2 cellular contexts compared by ENCODE assay signal in the genomic region with DNA sequence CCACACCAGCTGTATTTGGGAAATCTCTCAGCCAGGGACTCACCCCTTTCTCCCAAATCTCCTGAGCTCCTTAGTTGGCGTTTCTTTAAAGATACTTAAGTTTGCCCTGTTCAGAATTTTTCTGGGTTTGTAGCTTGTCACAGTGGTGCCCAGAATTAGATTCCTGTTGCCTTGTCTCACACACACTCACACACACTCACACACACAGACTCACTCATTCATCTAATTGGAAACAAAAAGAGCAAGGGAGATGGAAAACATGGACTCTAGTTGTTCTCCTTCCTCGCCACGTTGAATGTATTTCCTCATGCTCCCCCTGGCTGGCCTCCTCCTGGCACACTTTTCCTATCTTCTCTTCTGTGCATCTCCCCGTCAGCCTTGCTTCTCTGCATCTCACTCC.
TF ChIP-seq lines count a peak whose summit lies in the region.

No MANE protein-coding gene starts in this region.

TF ChIP-seq in H1, 55 proteins besides CTCF, POLR2A, EP300 and RAD21:
- TF ChIP-seq, protein P1, sequence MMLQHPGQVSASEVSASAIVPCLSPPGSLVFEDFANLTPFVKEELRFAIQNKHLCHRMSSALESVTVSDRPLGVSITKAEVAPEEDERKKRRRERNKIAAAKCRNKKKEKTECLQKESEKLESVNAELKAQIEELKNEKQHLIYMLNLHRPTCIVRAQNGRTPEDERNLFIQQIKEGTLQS (IDR thresholded peaks at IDR 0.05; ENCODE audit: insufficient read depth, low read depth, low read length), result no peak
- TF ChIP-seq, protein P2, sequence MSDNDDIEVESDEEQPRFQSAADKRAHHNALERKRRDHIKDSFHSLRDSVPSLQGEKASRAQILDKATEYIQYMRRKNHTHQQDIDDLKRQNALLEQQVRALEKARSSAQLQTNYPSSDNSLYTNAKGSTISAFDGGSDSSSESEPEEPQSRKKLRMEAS (IDR thresholded peaks at IDR 0.05), result no peak
- TF ChIP-seq BACH1 (IDR thresholded peaks at IDR 0.05; ENCODE audit: low read length) (no peak), CBX8 (IDR thresholded peaks at IDR 0.05; ENCODE audit: borderline replicate concordance, low read depth, low read length) (no peak), JUN (IDR thresholded peaks at IDR 0.05; ENCODE audit: low read depth, low read length) (no peak), CREB1 (IDR thresholded peaks at IDR 0.05) (no peak), JUND (IDR thresholded peaks at IDR 0.05; ENCODE audit: low read length) (no peak), BCL11A (IDR thresholded peaks at IDR 0.05; ENCODE audit: low read depth in 2 of 2, low read length in 2 of 2) (no peak), BRCA1 (IDR thresholded peaks at IDR 0.05; ENCODE audit: low read depth, low read length) (no peak), PHF8 (conservative IDR thresholded peaks at IDR 0.05; ENCODE audit: low read depth, low read length) (no peak), SIRT6 (IDR thresholded peaks at IDR 0.05; ENCODE audit: low read length) (no peak), NRF1 (IDR thresholded peaks at IDR 0.05; ENCODE audit: low read depth, low read length) (no peak), RXRA (IDR thresholded peaks at IDR 0.05; ENCODE audit: insufficient read depth, low read depth, low read length) (no peak), FOSL1 (IDR thresholded peaks at IDR 0.05; ENCODE audit: insufficient read depth, low read depth, low read length) (no peak), TBP (IDR thresholded peaks at IDR 0.05; ENCODE audit: low read depth, low read length) (no peak), SRF (IDR thresholded peaks at IDR 0.05; ENCODE audit: low read depth, low read length) (no peak)
- TF ChIP-seq, protein P3, sequence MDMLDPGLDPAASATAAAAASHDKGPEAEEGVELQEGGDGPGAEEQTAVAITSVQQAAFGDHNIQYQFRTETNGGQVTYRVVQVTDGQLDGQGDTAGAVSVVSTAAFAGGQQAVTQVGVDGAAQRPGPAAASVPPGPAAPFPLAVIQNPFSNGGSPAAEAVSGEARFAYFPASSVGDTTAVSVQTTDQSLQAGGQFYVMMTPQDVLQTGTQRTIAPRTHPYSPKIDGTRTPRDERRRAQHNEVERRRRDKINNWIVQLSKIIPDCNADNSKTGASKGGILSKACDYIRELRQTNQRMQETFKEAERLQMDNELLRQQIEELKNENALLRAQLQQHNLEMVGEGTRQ (IDR thresholded peaks at IDR 0.05; ENCODE audit: low read length), result no peak

TF ChIP-seq in WTC11, 78 proteins besides CTCF, POLR2A, EP300 and RAD21:
- no peak for TF ChIP-seq ZNF317 (CRISPR knock-in tag; IDR thresholded peaks at IDR 0.05; ENCODE audit: borderline replicate concordance, low read depth)
- TF ChIP-seq, protein P4, sequence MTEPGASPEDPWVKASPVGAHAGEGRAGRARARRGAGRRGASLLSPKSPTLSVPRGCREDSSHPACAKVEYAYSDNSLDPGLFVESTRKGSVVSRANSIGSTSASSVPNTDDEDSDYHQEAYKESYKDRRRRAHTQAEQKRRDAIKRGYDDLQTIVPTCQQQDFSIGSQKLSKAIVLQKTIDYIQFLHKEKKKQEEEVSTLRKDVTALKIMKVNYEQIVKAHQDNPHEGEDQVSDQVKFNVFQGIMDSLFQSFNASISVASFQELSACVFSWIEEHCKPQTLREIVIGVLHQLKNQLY (CRISPR knock-in tag; IDR thresholded peaks at IDR 0.05), result no peak
- TF ChIP-seq, protein P5, sequence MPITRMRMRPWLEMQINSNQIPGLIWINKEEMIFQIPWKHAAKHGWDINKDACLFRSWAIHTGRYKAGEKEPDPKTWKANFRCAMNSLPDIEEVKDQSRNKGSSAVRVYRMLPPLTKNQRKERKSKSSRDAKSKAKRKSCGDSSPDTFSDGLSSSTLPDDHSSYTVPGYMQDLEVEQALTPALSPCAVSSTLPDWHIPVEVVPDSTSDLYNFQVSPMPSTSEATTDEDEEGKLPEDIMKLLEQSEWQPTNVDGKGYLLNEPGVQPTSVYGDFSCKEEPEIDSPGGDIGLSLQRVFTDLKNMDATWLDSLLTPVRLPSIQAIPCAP (CRISPR knock-in tag; IDR thresholded peaks at IDR 0.05), result no peak
- TF ChIP-seq TCF7 (CRISPR knock-in tag; IDR thresholded peaks at IDR 0.05; ENCODE audit: low read depth), result no peak
- TF ChIP-seq GTF2I (CRISPR knock-in tag; conservative IDR thresholded peaks at IDR 0.05), result no peak
